In genomic region chr6:84220809-84221409, GRCh38 we compare ENCODE assay signal across 9 cellular contexts. TPM values are rescaled to one million over a fixed set of nuclear protein-coding genes. Genes with fewer than 3 reads are reported as not detected.
DNase-seq lines count a peak whose midpoint lies in the region.
"Had no signal": no experiment of that assay in that cellular context is flagged by ENCODE, and none has a peak within 500 bp of the region (broad histone marks: within the 10 kb centered on the region; RNA-seq: fewer than 3 reads in every experiment).

No MANE protein-coding gene starts in this region.

- DNase-seq in DMS 273 (lab: John Stamatoyannopoulos, UW; ENCODE audit: unreplicated experiment) (peak; percentile 58), DMS 273 treated with DMSO at 0.1 percent for 48 hours (lab: John Stamatoyannopoulos, UW) (no peak), LoVo (ENCODE audit: low spot score) (peak; percentile 18), cerebellum (ENCODE audit: low spot score) (peak; percentile 18), non-pigmented ciliary epithelial cell (ENCODE audit: low read depth) (peak; percentile 6), HuH-7 (ENCODE audit: low spot score) (no peak)
- no peak for DNase-seq in activated CD4-positive, alpha-beta T cell treated with anti-CD3 and anti-CD28 coated beads for 48 hours
- DNase-seq in activated CD8-positive, alpha-beta memory T cell treated with anti-CD3 and anti-CD28 coated beads for 24 hours, result no peak
- DNase-seq: islet precursor cell had no signal

RNA-seq across cellular contexts. Expression of gene CEP162, which starts 6.5 kb away (rescaled TPM):
- 24.3 TPM for total RNA-seq in cerebellum

Comparison
In these comparisons a context has a peak if more than half of its experiments do, and no peak if none do; other contexts are left out.
1. DNase-seq: peak in DMS 273 (single experiment), LoVo (single experiment), cerebellum (single experiment) and non-pigmented ciliary epithelial cell (single experiment); none in DMS 273 treated with DMSO at 0.1 percent for 48 hours (single experiment), HuH-7 (single experiment), activated CD4-positive, alpha-beta T cell treated with anti-CD3 and anti-CD28 coated beads for 48 hours (single experiment) and activated CD8-positive, alpha-beta memory T cell treated with anti-CD3 and anti-CD28 coated beads for 24 hours (single experiment).